In genomic region chr3:79534732-79535131, GRCh38 we compare ENCODE assay signal across 18 cellular contexts.
"Had no signal": no experiment of that assay in that cellular context is flagged by ENCODE, and none has a peak within 500 bp of the region (broad histone marks: within the 10 kb centered on the region; RNA-seq: fewer than 3 reads in every experiment).

No MANE protein-coding gene starts in this region.

- DNase-seq: activated B cell treated with CpG ODN at 0.5 μM for 24 hours; activated CD4-positive, alpha-beta memory T cell treated with anti-CD3 and anti-CD28 coated beads for 36 hours; activated CD4-positive, alpha-beta T cell treated with anti-CD3 and anti-CD28 coated beads for 4 hours; activated naive CD4-positive, alpha-beta T cell treated with anti-CD3 and anti-CD28 coated beads, Interleukin-2, amount 10 ng/mL, durations not matched to agents 7 days and 5 days; activated naive CD8-positive, alpha-beta T cell treated with anti-CD3 and anti-CD28 coated beads, Interleukin-2, amount 50 U/mL, for 24 hours; anterior cingulate cortex; cortex of kidney; heart right ventricle; natural killer cell; ovary; stimulated activated CD4-positive, alpha-beta T cell treated with anti-CD3 and anti-CD28 coated beads, Interleukin-4, amount 100 ng/mL, for 1 hour; stomach; trophoblast cell had no signal

- H3K4me3 Mint-ChIP-seq: activated B cell treated with CpG ODN at 0.5 μM for 24 hours; activated CD4-positive, alpha-beta memory T cell treated with anti-CD3 and anti-CD28 coated beads for 36 hours; activated naive CD4-positive, alpha-beta T cell treated with anti-CD3 and anti-CD28 coated beads, Interleukin-2, amount 10 ng/mL, durations not matched to agents 7 days and 5 days; activated naive CD8-positive, alpha-beta T cell treated with anti-CD3 and anti-CD28 coated beads, Interleukin-2, amount 50 U/mL, for 24 hours; memory B cell; natural killer cell; T-helper 2 cell treated with Interferon-gamma antibody and Interleukin-4, amounts not matched to agents 5 μg/mL and 100 μg/mL, for 36 hours had no signal

- H3K27me3 Mint-ChIP-seq: activated B cell treated with CpG ODN at 0.5 μM for 24 hours; activated CD4-positive, alpha-beta memory T cell treated with anti-CD3 and anti-CD28 coated beads for 36 hours; activated naive CD4-positive, alpha-beta T cell treated with anti-CD3 and anti-CD28 coated beads, Interleukin-2, amount 10 ng/mL, durations not matched to agents 7 days and 5 days; activated naive CD8-positive, alpha-beta T cell treated with anti-CD3 and anti-CD28 coated beads, Interleukin-2, amount 50 U/mL, for 24 hours; memory B cell had no signal

- H3K9me3 Mint-ChIP-seq: activated B cell treated with CpG ODN at 0.5 μM for 24 hours had no signal

- H3K27ac ChIP-seq: breast epithelium, heart right ventricle, ovary, stomach had no signal

- H3K27me3 ChIP-seq: breast epithelium, heart right ventricle, ovary, stomach had no signal

- H3K36me3 Mint-ChIP-seq: activated CD4-positive, alpha-beta memory T cell treated with anti-CD3 and anti-CD28 coated beads for 36 hours; activated naive CD4-positive, alpha-beta T cell treated with anti-CD3 and anti-CD28 coated beads, Interleukin-2, amount 10 ng/mL, durations not matched to agents 7 days and 5 days; memory B cell; natural killer cell had no signal

- ATAC-seq: activated naive CD8-positive, alpha-beta T cell treated with anti-CD3 and anti-CD28 coated beads, Interleukin-2, amount 50 U/mL, for 24 hours; heart right ventricle; natural killer cell; sciatic nerve had no signal

- H3K4me1 ChIP-seq: breast epithelium, heart right ventricle, stomach had no signal

- H3K4me1 Mint-ChIP-seq: activated B cell treated with CpG ODN at 0.5 μM for 24 hours; activated naive CD4-positive, alpha-beta T cell treated with anti-CD3 and anti-CD28 coated beads, Interleukin-2, amount 10 ng/mL, durations not matched to agents 7 days and 5 days; activated naive CD8-positive, alpha-beta T cell treated with anti-CD3 and anti-CD28 coated beads, Interleukin-2, amount 50 U/mL, for 24 hours; memory B cell; natural killer cell had no signal

- H3K27ac Mint-ChIP-seq: activated B cell treated with CpG ODN at 0.5 μM for 24 hours; activated CD4-positive, alpha-beta memory T cell treated with anti-CD3 and anti-CD28 coated beads for 36 hours; activated naive CD4-positive, alpha-beta T cell treated with anti-CD3 and anti-CD28 coated beads, Interleukin-2, amount 10 ng/mL, durations not matched to agents 7 days and 5 days; activated naive CD8-positive, alpha-beta T cell treated with anti-CD3 and anti-CD28 coated beads, Interleukin-2, amount 50 U/mL, for 24 hours; memory B cell; natural killer cell; T-helper 2 cell treated with Interferon-gamma antibody and Interleukin-4, amounts not matched to agents 5 μg/mL and 100 μg/mL, for 36 hours had no signal

- H3K36me3 ChIP-seq: breast epithelium, heart right ventricle, ovary, stomach had no signal

- H3K4me3 ChIP-seq: breast epithelium, heart right ventricle, ovary, smooth muscle cell, stomach had no signal
